ENCODE assay signal across 8 cellular contexts in genomic region chr3:170007031-170007663, GRCh38. TPM values are rescaled to one million over a fixed set of nuclear protein-coding genes. Genes with fewer than 3 reads are reported as not detected.
DNase-seq lines count a peak whose midpoint lies in the region; ATAC-seq, FAIRE-seq and TF ChIP-seq lines count a peak whose summit lies in the region.

No MANE protein-coding gene starts in this region.

- no peak for TF ChIP-seq EP300 in H1 (IDR thresholded peaks at IDR 0.05; ENCODE audit: borderline replicate concordance in 1 of 2, low read depth in 2 of 2, low read length in 2 of 2)

- peak; percentile 70 for DNase-seq in SIG-M5 (lab: John Stamatoyannopoulos, UW)
- DNase-seq in H1 (ENCODE audit: low read depth in 1 of 2, low spot score in 2 of 2), result no peak
- DNase-seq in upper lobe of right lung, result no peak
- no peak for DNase-seq in SK-N-DZ (ENCODE audit: low spot score)
- no peak for DNase-seq in GOT3 (lab: John Stamatoyannopoulos, UW)

- no peak overlapping the region for H2BK5ac ChIP-seq in H1 (ENCODE audit: low read depth, low read length)

- intact Hi-C loops in upper lobe of right lung (cut with DNase I), result no loop called here

- no peak overlapping the region for H3K4me2 ChIP-seq in H1 (ENCODE audit: insufficient read depth in 1 of 2, low read depth in 2 of 2, low read length in 2 of 2)

- no peak overlapping the region for H3K14ac ChIP-seq in H1 (ENCODE audit: insufficient read length)

- no peak overlapping the region for H4K5ac ChIP-seq in H1 (ENCODE audit: insufficient read length, low read depth, low read length)

- no peak overlapping the region for H4K91ac ChIP-seq in H1 (replicated peaks; ENCODE audit: insufficient read length, low read length)

- no peak overlapping the region for H3K9ac ChIP-seq in H1 (replicated peaks in 1 of 4; ENCODE audit: extremely low read depth in 1 of 4, low read depth in 3 of 4, low read length in 3 of 4)

- no peak overlapping the region for H3K56ac ChIP-seq in H1 (replicated peaks; ENCODE audit: insufficient read length, low read depth, low read length)

- H2AFZ ChIP-seq in ACC112 (ENCODE audit: low read length, unreplicated experiment) (peak overlapping the region; percentile 16), H1 (ENCODE audit: low read length) (peak overlapping the region; percentile 96)

- H3K27ac ChIP-seq in ACC112 (ENCODE audit: low read depth, low read length) (no peak overlapping the region), H1 (ENCODE audit: low read depth, low read length) (no peak overlapping the region), upper lobe of right lung (no peak overlapping the region)

- H3K4me1 ChIP-seq in ACC112 (ENCODE audit: control insufficient read depth, insufficient read depth, low read length, unreplicated experiment) (no peaks in the 10 kb centered on the region), H1 (replicated peaks in 1 of 4; ENCODE audit: control insufficient read depth in 3 of 4, insufficient read depth in 4 of 4, low read length in 3 of 4) (no peaks in the 10 kb centered on the region), upper lobe of right lung (peaks cover 14% of the 10 kb centered on the region)

- no peaks in the 10 kb centered on the region for H3K36me3 ChIP-seq in ACC112 (ENCODE audit: insufficient read depth, low read length)
- H3K36me3 ChIP-seq in H1 (ENCODE audit: control insufficient read depth in 2 of 4, insufficient read depth in 4 of 4, low read length in 3 of 4), result no peaks in the 10 kb centered on the region
- no peaks in the 10 kb centered on the region for H3K36me3 ChIP-seq in upper lobe of right lung

- H4K20me1 ChIP-seq in H1 (replicated peaks in 1 of 2; ENCODE audit: control insufficient read depth in 1 of 2, insufficient read depth in 2 of 2, low read length in 2 of 2), result no peaks in the 10 kb centered on the region

- H3K9me3 ChIP-seq in H1 (ENCODE audit: insufficient read depth in 2 of 2, low read depth in 1 of 2, low read length in 1 of 2) (no peaks in the 10 kb centered on the region), upper lobe of right lung (no peaks in the 10 kb centered on the region)

- H2AK5ac ChIP-seq in H1 (ENCODE audit: low read depth, low read length), result no peak overlapping the region

- no peak overlapping the region for H3K4ac ChIP-seq in H1 (replicated peaks; ENCODE audit: insufficient read length, low read depth, low read length)

- 87% methylated on average over 7 of the region's 7 CpGs; no CpG with 5 or more reads in 1 of the 2 experiments for WGBS in H1 (ENCODE audit: extremely low coverage in 1 of 2, insufficient coverage in 1 of 2, insufficient read length in 1 of 2, insufficient replicate concordance in 2 of 2, low coverage in 1 of 2, low lambda C conversion rate in 2 of 2, missing lambda C conversion rate in 1 of 2), 2 experiments

- H4K8ac ChIP-seq in H1 (ENCODE audit: extremely low read depth, insufficient read depth, low read length), result no peak overlapping the region

- H3K23me2 ChIP-seq in H1 (ENCODE audit: low read depth, low read length), result no peaks in the 10 kb centered on the region

- CTCF ChIA-PET in H1 (lab: Charles Lee; ENCODE audit: partially characterized antibody), result interaction anchor here (0.6 to 5.6 kb wide), 3 partner anchors 14 to 198 kb away, joined by 3 to 42 read pairs (median 3); no protein-coding TSS in a partner anchor

- no peaks in the 10 kb centered on the region for H3K79me1 ChIP-seq in H1 (ENCODE audit: low read depth, low read length)

- H3K79me2 ChIP-seq in ACC112 (ENCODE audit: control insufficient read depth, insufficient read depth, low read length, unreplicated experiment), result no peaks in the 10 kb centered on the region
- no peaks in the 10 kb centered on the region for H3K79me2 ChIP-seq in H1 (ENCODE audit: control insufficient read depth in 1 of 2, insufficient read depth in 2 of 2, low read length in 2 of 2)

- no peak overlapping the region for H2BK12ac ChIP-seq in H1 (ENCODE audit: low read depth, low read length)

- no peak overlapping the region for H2BK120ac ChIP-seq in H1 (replicated peaks; ENCODE audit: low read depth, low read length)

- ATAC-seq in GM18858 (IDR thresholded peaks at IDR 0.05; ENCODE audit: unreplicated experiment), result peak; percentile 87
- ATAC-seq in HG02981 (IDR thresholded peaks at IDR 0.05; ENCODE audit: unreplicated experiment), result peak; percentile 90
- peak; percentile 95 for ATAC-seq in upper lobe of right lung

- no peak overlapping the region for H3K23ac ChIP-seq in H1 (ENCODE audit: insufficient read length)

- peak overlapping the region; percentile 40; the same call in 1 of the 2 replicates for H2BK15ac ChIP-seq in H1 (ENCODE audit: low read length)

- no peak for FAIRE-seq in H1 (lab: Jason Lieb, UNC)

- POLR2A ChIA-PET in H1 (lab: Charles Lee; ENCODE audit: partially characterized antibody), result no interaction called here

- no peak overlapping the region for H2BK20ac ChIP-seq in H1 (ENCODE audit: low read length)

- no peak for TF ChIP-seq CTCF in H1 (IDR thresholded peaks at IDR 0.05; ENCODE audit: control extremely low read depth in 1 of 3, insufficient read depth in 1 of 3, low read depth in 1 of 3, low read length in 3 of 3)
- no peak for TF ChIP-seq CTCF in upper lobe of right lung (IDR thresholded peaks at IDR 0.05)

- no peak overlapping the region for H3K18ac ChIP-seq in H1 (ENCODE audit: extremely low read depth, low read length)

- no peak for TF ChIP-seq POLR2A in H1 (IDR thresholded peaks at IDR 0.05; ENCODE audit: control extremely low read depth in 1 of 2, low read depth in 2 of 2, low read length in 2 of 2)

- TF ChIP-seq RAD21 in H1 (IDR thresholded peaks at IDR 0.05 in 1 of 2, conservative IDR thresholded peaks at IDR 0.05 in 1 of 2; ENCODE audit: low read depth in 2 of 2, low read length in 2 of 2), result no peak

- H3K27me3 ChIP-seq in ACC112 (ENCODE audit: insufficient read depth, low read length) (no peaks in the 10 kb centered on the region), H1 (replicated peaks in 1 of 4; ENCODE audit: control insufficient read depth in 3 of 4, extremely low read depth in 1 of 4, insufficient read depth in 3 of 4, low read length in 3 of 4) (no peaks in the 10 kb centered on the region), upper lobe of right lung (no peaks in the 10 kb centered on the region)

- H3K4me3 ChIP-seq in ACC112 (ENCODE audit: low read depth, low read length), result no peak overlapping the region
- H3K4me3 ChIP-seq in H1 (ENCODE audit: extremely low read depth in 1 of 4, insufficient read depth in 2 of 4, low read depth in 3 of 4, low read length in 4 of 4), result no peak overlapping the region
- no peak overlapping the region for H3K4me3 ChIP-seq in upper lobe of right lung

TF ChIP-seq in H1, 55 proteins besides CTCF, POLR2A, EP300 and RAD21:
- TF ChIP-seq TBP (IDR thresholded peaks at IDR 0.05; ENCODE audit: low read depth, low read length), result no peak
- no peak for TF ChIP-seq JUN (IDR thresholded peaks at IDR 0.05; ENCODE audit: low read depth, low read length)
- no peak for TF ChIP-seq KDM5A (IDR thresholded peaks at IDR 0.05; ENCODE audit: low read length)
- TF ChIP-seq TAF7 (optimal IDR thresholded peaks at IDR 0.05; ENCODE audit: borderline replicate concordance, low read depth, low read length), result no peak
- TF ChIP-seq NANOG (IDR thresholded peaks at IDR 0.05; ENCODE audit: insufficient read depth, low read depth, low read length, poor library complexity, severe bottlenecking), result no peak
- no peak for TF ChIP-seq ZNF274 (IDR thresholded peaks at IDR 0.05; ENCODE audit: borderline replicate concordance, extremely low read depth, low read length)
- TF ChIP-seq ATF3 (IDR thresholded peaks at IDR 0.05; ENCODE audit: insufficient read depth, low read depth, low read length), result no peak
- TF ChIP-seq RXRA (IDR thresholded peaks at IDR 0.05; ENCODE audit: insufficient read depth, low read depth, low read length), result no peak
- TF ChIP-seq HDAC6 (IDR thresholded peaks at IDR 0.05; ENCODE audit: low read depth, low read length), result no peak
- TF ChIP-seq RBBP5 (IDR thresholded peaks at IDR 0.05; ENCODE audit: borderline replicate concordance, low read depth, low read length), result no peak
TF ChIP-seq in H1: peak in this region for 0.

RNA-seq across cellular contexts. Expression of gene GPR160, which starts 30.6 kb away (rescaled TPM):
- total RNA-seq in H1 (2021; fragmentation: NEBNext Ultra II Directional; extraction: Animal tissue kit (Norgen Biotek cat#: 25700)), result 16.6 and 16.7 TPM in 2 replicates
- 8.2 and 14.3 TPM in 2 replicates for polyA plus RNA-seq in H1 (2011; rRNA removed)
- 15.1 TPM for polyA plus RNA-seq in H1 (2011; cell fraction: cytosol; rRNA removed)
- 6.2 TPM for polyA plus RNA-seq in H1 (2011; cell fraction: nucleus; rRNA removed)
- polyA plus RNA-seq in H1 (2012, experiment 1 of 2), result 6.7 to 9.8 TPM (median 8.9 TPM) in 4 replicates
- 5.7 TPM for polyA plus RNA-seq in H1 (2012, experiment 2 of 2)
- polyA plus RNA-seq in H1 (2013, experiment 1 of 2), result 31.7 TPM
- polyA plus RNA-seq in H1 (2013, experiment 2 of 2), result 30.9 TPM
- polyA minus RNA-seq in H1 (2011; rRNA and poly(A)+ RNA removed), result 7.4 and 10.8 TPM in 2 replicates
- 9.7 TPM for polyA minus RNA-seq in H1 (2011; cell fraction: cytosol; rRNA and poly(A)+ RNA removed)
- polyA minus RNA-seq in H1 (2011; cell fraction: nucleus; rRNA and poly(A)+ RNA removed), result 14.4 TPM
- total RNA-seq in upper lobe of right lung, result 22.3 TPM
- polyA plus RNA-seq in SK-N-DZ (2014; cell fraction: cytosol; rRNA removed), result 0.28 and 1.1 TPM in 2 replicates
- polyA plus RNA-seq in SK-N-DZ (2014; cell fraction: nucleus; rRNA removed), result 0.23 TPM in 1 of 2 replicates, not detected in the other

RNA-seq across cellular contexts. Expression of gene SEC62, which starts 40.5 kb away (rescaled TPM):
- total RNA-seq in H1 (2021; fragmentation: NEBNext Ultra II Directional; extraction: Animal tissue kit (Norgen Biotek cat#: 25700)), result 67.8 and 68.1 TPM in 2 replicates
- 49.2 and 113 TPM in 2 replicates for polyA plus RNA-seq in H1 (2011; rRNA removed)
- 21.6 TPM for polyA plus RNA-seq in H1 (2011; cell fraction: cytosol; rRNA removed)
- polyA plus RNA-seq in H1 (2011; cell fraction: nucleus; rRNA removed), result 23.6 TPM
- polyA plus RNA-seq in H1 (2012, experiment 1 of 2), result 42.5 to 94.3 TPM (median 49.1 TPM) in 4 replicates
- 4.0 TPM for polyA plus RNA-seq in H1 (2012, experiment 2 of 2)
- polyA plus RNA-seq in H1 (2013, experiment 1 of 2), result 315 TPM
- polyA plus RNA-seq in H1 (2013, experiment 2 of 2), result 405 TPM
- polyA minus RNA-seq in H1 (2011; rRNA and poly(A)+ RNA removed), result 63.2 and 75.1 TPM in 2 replicates
- polyA minus RNA-seq in H1 (2011; cell fraction: cytosol; rRNA and poly(A)+ RNA removed), result 17.9 TPM
- polyA minus RNA-seq in H1 (2011; cell fraction: nucleus; rRNA and poly(A)+ RNA removed), result 37.8 TPM
- total RNA-seq in upper lobe of right lung, result 157 TPM
- 19.3 and 21.9 TPM in 2 replicates for polyA plus RNA-seq in SK-N-DZ (2014; cell fraction: cytosol; rRNA removed)
- polyA plus RNA-seq in SK-N-DZ (2014; cell fraction: nucleus; rRNA removed), result 13.6 and 17.7 TPM in 2 replicates
